19 cellular contexts compared by ENCODE assay signal in genomic region chr17:28758411-28759121, GRCh38. TPM values are rescaled to one million over a fixed set of nuclear protein-coding genes. Genes with fewer than 3 reads are reported as not detected.
A peak's percentile ranks its signal among the peaks of the same experiment; 100 is the strongest.
DNase-seq lines count a peak whose midpoint lies in the region; ATAC-seq, FAIRE-seq and TF ChIP-seq lines count a peak whose summit lies in the region.
"Had no signal": no experiment of that assay in that cellular context is flagged by ENCODE, and none has a peak within 500 bp of the region (broad histone marks: within the 10 kb centered on the region; RNA-seq: fewer than 3 reads in every experiment).

No MANE protein-coding gene starts in this region.

- peaks cover 4% of the 10 kb centered on the region for H3K9me3 Mint-ChIP-seq in endothelial cell (ENCODE audit: unreplicated experiment)

- WGBS in A549 (ENCODE audit: missing lambda C conversion rate): 92% methylated on average over 24 of the region's 32 CpGs
- WGBS in lower leg skin, 2 donors: 93 to 94% methylated on average over 29 to 31 of the region's 32 CpGs

- TF ChIP-seq CTCF in 22Rv1 (IDR thresholded peaks at IDR 0.05) (no peak), A549 (IDR thresholded peaks at IDR 0.05) (no peak), endothelial cell (IDR thresholded peaks at IDR 0.05; ENCODE audit: unreplicated experiment) (no peak), lower leg skin (IDR thresholded peaks at IDR 0.05) (no peak)

- H3K9me3 ChIP-seq in A549: no peaks in the 10 kb centered on the region
- H3K9me3 ChIP-seq: BLaER1 treated with 17β-estradiol and CSF1 and Interleukin-3, amounts not matched to agents 10 nM and 100 nM; SJCRH30 had no signal

- H3K4me3 ChIP-seq in A549 (no peak overlapping the region), lower leg skin (ENCODE audit: low read depth, poor library complexity, severe bottlenecking) (no peak overlapping the region)
- H3K4me3 ChIP-seq: BLaER1 treated with 17β-estradiol and CSF1 and Interleukin-3, amounts not matched to agents 10 nM and 100 nM; SJCRH30 had no signal

- H3K27ac Mint-ChIP-seq in endothelial cell (ENCODE audit: unreplicated experiment): peak overlapping the region; percentile 68

- H3K27ac ChIP-seq in 22Rv1: peak overlapping the region; percentile 48
- no peak overlapping the region for H3K27ac ChIP-seq in A549
- H3K27ac ChIP-seq: BLaER1 treated with 17β-estradiol and CSF1 and Interleukin-3, amounts not matched to agents 10 nM and 100 nM; SJCRH30 had no signal

- H3K4me3 Mint-ChIP-seq in endothelial cell (ENCODE audit: unreplicated experiment): peak overlapping the region; percentile 83

- TF ChIP-seq POLR2A in A549 (IDR thresholded peaks at IDR 0.05; ENCODE audit: low read length) (no peak), lower leg skin (IDR thresholded peaks at IDR 0.05) (no peak)

- no peak for DNase-seq in A549 (ENCODE audit: low read depth in 1 of 2, low spot score in 1 of 2)
- DNase-seq in endothelial cell (ENCODE audit: low spot score): no peak
- DNase-seq in posterior vena cava (ENCODE audit: low spot score): peak; percentile 75
- no peak for DNase-seq in lower leg skin (ENCODE audit: low spot score in 2 of 2)
- no peak for DNase-seq in RPMI8226
- no peak for DNase-seq in A172 (ENCODE audit: low spot score)
- DNase-seq in ecto neural progenitor cell (ENCODE audit: low spot score): no peak
- DNase-seq: DMS153, EL, IMR-90, NCI-H1417 treated with DMSO at 0.1 percent for 48 hours, NCI-H2029, NCI-H2171 treated with DMSO at 0.1 percent for 48 hours, NCI-H510A treated with DMSO at 0.1 percent for 48 hours, SJCRH30 had no signal

- POLR2A ChIA-PET in A549 (lab: Yijun Ruan, JAX): interaction anchor here (1.1 to 2.0 kb wide), 2 partner anchors 32 to 33 kb away, joined by 3 to 4 read pairs; partner anchors contain the start of gene TLCD1

- H3K27me3 Mint-ChIP-seq in endothelial cell (ENCODE audit: unreplicated experiment): peaks cover 22% of the 10 kb centered on the region

- no peak for TF ChIP-seq RAD21 in A549 (conservative IDR thresholded peaks at IDR 0.05 in 1 of 2, IDR thresholded peaks at IDR 0.05 in 1 of 2)

- H3K36me3 Mint-ChIP-seq in endothelial cell (ENCODE audit: low read depth, unreplicated experiment): peaks cover 46% of the 10 kb centered on the region

- CTCF ChIA-PET in A549 (lab: Yijun Ruan, JAX): interaction anchor here (0.6 to 22.6 kb wide), 4 partner anchors 15 to 145 kb away, joined by 3 to 977 read pairs (median 4); partner anchors contain the start of genes NEK8, RPL23A and TLCD1

- no peak for TF ChIP-seq EP300 in A549 (IDR thresholded peaks at IDR 0.05)

- intact Hi-C loops in posterior vena cava (cut with DNase I): loop anchor here (10.0 kb wide), 2 partner anchors 46 to 136 kb away; partner anchors contain the start of gene FLOT2 (in 1 of the 2)
- intact Hi-C loops in lower leg skin (cut with DNase I; ENCODE audit: low total_unique reads): no loop called here

- no peak for FAIRE-seq in A549 (lab: Jason Lieb, UNC)
- FAIRE-seq: RCC 7860 had no signal

- ATAC-seq in A549: peak in 1 of 2 experiments; percentile 4; a peak in 1 of 6 replicates
- ATAC-seq: HCT116 had no signal

- peaks cover 15% of the 10 kb centered on the region for H3K4me1 ChIP-seq in A549
- H3K4me1 ChIP-seq: SJCRH30 had no signal

- H3K4me1 Mint-ChIP-seq in endothelial cell (ENCODE audit: unreplicated experiment): peaks cover 55% of the 10 kb centered on the region

- no peak overlapping the region for H3K4me2 ChIP-seq in A549
- H3K4me2 ChIP-seq: BLaER1 treated with 17β-estradiol and CSF1 and Interleukin-3, amounts not matched to agents 10 nM and 100 nM had no signal

TF ChIP-seq in A549, 52 proteins besides CTCF, POLR2A, EP300 and RAD21:
- TF ChIP-seq POLR2AphosphoS2 (conservative IDR thresholded peaks at IDR 0.05; ENCODE audit: low read length): peak; percentile 76
- TF ChIP-seq FOXS1 (CRISPR knock-in tag; IDR thresholded peaks at IDR 0.05): no peak

RNA-seq across cellular contexts. Expression of gene TRAF4, which starts 14.8 kb away (rescaled TPM):
- polyA plus RNA-seq in A549 (2011; rRNA removed) (64.0 and 70.2 TPM in 2 replicates), A549 (2017; fragmentation: RNase III; extraction: RNeasy Plus Mini Kit Qiagen cat#74134 plus additional on column Dnase treatment) (65.0 to 68.2 TPM (median 66.0 TPM) in 3 replicates)
- 126 and 156 TPM in 2 replicates for polyA plus RNA-seq in A549 (2012; cell fraction: cytosol; rRNA removed)
- 492 and 652 TPM in 2 replicates for polyA plus RNA-seq in A549 (2012; cell fraction: nucleus; rRNA removed)
- polyA minus RNA-seq in A549 (2011; rRNA and poly(A)+ RNA removed): 215 and 259 TPM in 2 replicates
- total RNA-seq in endothelial cell (ENCODE audit: unreplicated experiment) (166 TPM), posterior vena cava (10 to 100 TPM; 10.2 to 10.8 TPM), lower leg skin (10 to 100 TPM; 11.0 to 30.9 (median 21.8) TPM)
- 75.5 and 90.6 TPM in 2 replicates for total RNA-seq in A172 (2014; rRNA removed; shearing (Covaris generic))

RNA-seq across cellular contexts. Expression of gene NEK8, which starts 30.0 kb away (rescaled TPM):
- polyA plus RNA-seq in A549 (2011; rRNA removed): 5.1 and 7.7 TPM in 2 replicates
- 7.1 and 7.7 TPM in 2 replicates for polyA plus RNA-seq in A549 (2012; cell fraction: cytosol; rRNA removed)
- polyA plus RNA-seq in A549 (2012; cell fraction: nucleus; rRNA removed): 18.7 and 22.2 TPM in 2 replicates
- polyA plus RNA-seq in A549 (2017; fragmentation: RNase III; extraction: RNeasy Plus Mini Kit Qiagen cat#74134 plus additional on column Dnase treatment): 4.2 to 5.8 TPM (median 5.3 TPM) in 3 replicates
- polyA minus RNA-seq in A549 (2011; rRNA and poly(A)+ RNA removed): 11.4 and 16.4 TPM in 2 replicates
- 6.7 TPM for total RNA-seq in endothelial cell (ENCODE audit: unreplicated experiment)
- 1 to 10 TPM; 2.3 TPM for total RNA-seq in posterior vena cava
- total RNA-seq in lower leg skin: 1 to 10 TPM; 2.1 to 9.5 (median 4.4) TPM
- 1.5 and 2.5 TPM in 2 replicates for total RNA-seq in A172 (2014; rRNA removed; shearing (Covaris generic))

RNA-seq across cellular contexts. Expression of gene TLCD1, which starts 32.5 kb away (rescaled TPM):
- polyA plus RNA-seq in A549 (2011; rRNA removed): 83.3 and 86.7 TPM in 2 replicates
- 102 and 124 TPM in 2 replicates for polyA plus RNA-seq in A549 (2012; cell fraction: cytosol; rRNA removed)
- polyA plus RNA-seq in A549 (2012; cell fraction: nucleus; rRNA removed): 56.4 and 64.3 TPM in 2 replicates
- polyA plus RNA-seq in A549 (2017; fragmentation: RNase III; extraction: RNeasy Plus Mini Kit Qiagen cat#74134 plus additional on column Dnase treatment): 36.7 to 43.9 TPM (median 37.7 TPM) in 3 replicates
- 55.9 and 70.3 TPM in 2 replicates for polyA minus RNA-seq in A549 (2011; rRNA and poly(A)+ RNA removed)
- 2.4 TPM for total RNA-seq in endothelial cell (ENCODE audit: unreplicated experiment)
- 1 to 10 TPM; 2.2 to 3.1 TPM for total RNA-seq in posterior vena cava
- total RNA-seq in lower leg skin: 10 to 100 TPM in 3 of 4 donors, 1 to 10 TPM in 1; 9.4 to 33.6 (median 23.5) TPM
- total RNA-seq in A172 (2014; rRNA removed; shearing (Covaris generic)): 3.3 and 3.9 TPM in 2 replicates

RNA-seq across cellular contexts. Expression of gene RPL23A, which starts 38.8 kb away (rescaled TPM):
- polyA plus RNA-seq in A549 (2011; rRNA removed) (2,521 and 2,887 TPM in 2 replicates), A549 (2017; fragmentation: RNase III; extraction: RNeasy Plus Mini Kit Qiagen cat#74134 plus additional on column Dnase treatment) (1,026 to 1,151 TPM (median 1,061 TPM) in 3 replicates)
- 981 and 1,405 TPM in 2 replicates for polyA plus RNA-seq in A549 (2012; cell fraction: cytosol; rRNA removed)
- polyA plus RNA-seq in A549 (2012; cell fraction: nucleus; rRNA removed): 284 and 498 TPM in 2 replicates
- polyA minus RNA-seq in A549 (2011; rRNA and poly(A)+ RNA removed): 955 and 1,173 TPM in 2 replicates
- total RNA-seq in endothelial cell (ENCODE audit: unreplicated experiment) (1,525 TPM), posterior vena cava (100 to 1,000 TPM; 981 to 999 TPM), lower leg skin (100 to 1,000 TPM; 538 to 966 (median 735) TPM)
- total RNA-seq in A172 (2014; rRNA removed; shearing (Covaris generic)): 697 and 1,197 TPM in 2 replicates

RNA-seq across cellular contexts. Expression of gene RAB34, which starts 40.9 kb away (rescaled TPM):
- polyA plus RNA-seq in A549 (2011; rRNA removed) (288 and 328 TPM in 2 replicates), A549 (2017; fragmentation: RNase III; extraction: RNeasy Plus Mini Kit Qiagen cat#74134 plus additional on column Dnase treatment) (207 to 212 TPM (median 211 TPM) in 3 replicates)
- 306 and 359 TPM in 2 replicates for polyA plus RNA-seq in A549 (2012; cell fraction: cytosol; rRNA removed)
- 404 and 498 TPM in 2 replicates for polyA plus RNA-seq in A549 (2012; cell fraction: nucleus; rRNA removed)
- polyA minus RNA-seq in A549 (2011; rRNA and poly(A)+ RNA removed): 241 and 290 TPM in 2 replicates
- total RNA-seq in endothelial cell (ENCODE audit: unreplicated experiment) (72.0 TPM), posterior vena cava (10 to 100 TPM; 75.0 to 90.2 TPM), lower leg skin (100 to 1,000 TPM in 2 of 4 donors, 10 to 100 TPM in 2; 76.6 to 138 (median 103) TPM)
- 246 and 286 TPM in 2 replicates for total RNA-seq in A172 (2014; rRNA removed; shearing (Covaris generic))
